Comparison of ENCODE assay signal across 14 cellular contexts in the genomic region with DNA sequence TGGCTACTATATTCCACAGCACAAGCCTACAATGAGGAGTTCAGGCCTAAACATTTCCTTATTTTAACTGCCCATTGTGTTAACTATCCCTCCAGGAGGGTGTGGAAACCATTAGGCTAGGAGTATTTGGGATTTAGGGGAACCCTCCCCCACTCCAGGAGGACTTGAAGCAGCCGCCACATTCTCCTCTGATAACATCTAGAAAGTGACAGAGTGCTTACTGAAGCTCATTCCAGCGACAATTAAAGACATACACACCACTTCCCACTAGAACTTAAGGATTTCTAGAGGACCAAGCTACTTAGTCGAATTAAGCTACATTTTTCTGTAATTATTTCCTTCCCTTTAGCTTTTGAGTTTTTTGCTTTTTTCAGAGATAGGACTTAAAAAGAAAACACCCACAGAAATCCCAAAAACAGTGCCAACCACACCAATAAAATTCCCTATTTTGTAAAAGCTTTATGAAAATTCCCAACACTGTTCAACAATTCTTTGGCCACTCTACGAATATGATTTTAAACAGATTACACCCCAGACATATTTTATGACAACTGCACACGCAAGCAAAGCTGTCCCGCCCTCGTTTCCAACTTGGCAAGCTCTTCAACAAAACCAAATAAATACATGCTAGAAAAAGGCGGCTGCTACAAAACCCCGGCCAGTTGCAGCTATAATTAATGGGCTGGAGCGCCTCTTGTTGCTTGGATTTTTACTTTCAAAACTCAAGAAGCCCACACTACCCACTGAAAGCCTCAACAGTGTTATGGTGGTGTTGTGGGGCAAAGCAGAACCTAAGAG. TPM values are rescaled to one million over a fixed set of nuclear protein-coding genes. Genes with fewer than 3 reads are reported as not detected.
DNase-seq lines count a peak whose midpoint lies in the region; ATAC-seq and TF ChIP-seq lines count a peak whose summit lies in the region.
"Had no signal": no experiment of that assay in that cellular context is flagged by ENCODE, and none has a peak within 500 bp of the region (broad histone marks: within the 10 kb centered on the region; RNA-seq: fewer than 3 reads in every experiment).

No MANE protein-coding gene starts in this region.

- H3K27ac ChIP-seq in esophagus muscularis mucosa (replicated peaks in 1 of 4): peak overlapping the region; percentile 92 to 95 (median 94)
- H3K27ac ChIP-seq: tibial artery had no signal

- WGBS in esophagus muscularis mucosa: 17% methylated on average over 10 of the region's 10 CpGs

- intact Hi-C loops in esophagus muscularis mucosa (cut with DNase I): no loop called here

- no peaks in the 10 kb centered on the region for H3K9me3 ChIP-seq in esophagus muscularis mucosa
- H3K9me3 ChIP-seq: tibial artery had no signal

- peak overlapping the region; percentile 30 for H3K4me3 ChIP-seq in LNCaP clone FGC (ENCODE audit: low read depth, low read length)
- peak overlapping the region; percentile 8 to 34 (median 29) for H3K4me3 ChIP-seq in esophagus muscularis mucosa
- H3K4me3 ChIP-seq: GM12878, tibial artery had no signal

- no peaks in the 10 kb centered on the region for H3K36me3 ChIP-seq in esophagus muscularis mucosa
- H3K36me3 ChIP-seq: tibial artery had no signal

- H3K27me3 ChIP-seq in esophagus muscularis mucosa: peaks cover 0 to 22% (median 1%) of the 10 kb centered on the region in 4 donors

- no peak for TF ChIP-seq CTCF in AG09319 (IDR thresholded peaks at IDR 0.05; ENCODE audit: low read depth, low read length)
- 0 out of 2 replicates have a peak, but pooled peaks have one; percentile 7 for TF ChIP-seq CTCF in LNCaP clone FGC (IDR thresholded peaks at IDR 0.05; ENCODE audit: control insufficient read depth, extremely low read depth, insufficient read depth)
- TF ChIP-seq CTCF in esophagus muscularis mucosa (IDR thresholded peaks at IDR 0.05): no peak

- DNase-seq in AG09319 (ENCODE audit: extremely low read depth, low read depth): peak; percentile 16
- peak; percentile 50 for DNase-seq in LNCaP clone FGC (ENCODE audit: low read depth)
- DNase-seq in esophagus muscularis mucosa (ENCODE audit: extremely low spot score): no peak
- DNase-seq in mucosa of gallbladder (ENCODE audit: low spot score): peak; percentile 54
- no peak for DNase-seq in NCI-H345 treated with DMSO at 0.1 percent for 48 hours (lab: John Stamatoyannopoulos, UW; ENCODE audit: unreplicated experiment)
- DNase-seq in glomerular visceral epithelial cell (ENCODE audit: extremely low spot score): no peak
- DNase-seq: activated naive CD4-positive, alpha-beta T cell treated with anti-CD3 and anti-CD28 coated beads, Interleukin-2, amount 50 U/mL, for 16 hours; CD4-positive, CD25-positive, alpha-beta regulatory T cell; naive thymus-derived CD4-positive, alpha-beta T cell; PC-3; tibial artery had no signal

- ATAC-seq in HG03025 (IDR thresholded peaks at IDR 0.05; ENCODE audit: low FRiP score, unreplicated experiment) (no peak), GM21737 (IDR thresholded peaks at IDR 0.05; ENCODE audit: unreplicated experiment) (no peak)
- ATAC-seq: GM12878; naive thymus-derived CD4-positive, alpha-beta T cell; PC-3 had no signal

- no peak for TF ChIP-seq EP300 in esophagus muscularis mucosa (IDR thresholded peaks at IDR 0.05)

- no peak for TF ChIP-seq POLR2A in esophagus muscularis mucosa (IDR thresholded peaks at IDR 0.05; ENCODE audit: low read depth)

- peaks cover 13 to 71% (median 58%) of the 10 kb centered on the region in 4 donors for H3K4me1 ChIP-seq in esophagus muscularis mucosa

RNA-seq across cellular contexts. Expression of a gene that starts 4.6 kb away (rescaled TPM):
- 10 to 100 TPM; 37.4 to 71.8 (median 59.4) TPM for total RNA-seq in esophagus muscularis mucosa
- 21.5 TPM for total RNA-seq in mucosa of gallbladder
- total RNA-seq: PC-3 had no signal

Comparison
In these comparisons a context has a peak if more than half of its experiments do, and no peak if none do; other contexts are left out.
1. DNase-seq: peak in AG09319 (single experiment), LNCaP clone FGC (single experiment) and mucosa of gallbladder (single experiment); none in esophagus muscularis mucosa (single experiment), NCI-H345 treated with DMSO at 0.1 percent for 48 hours (single experiment) and glomerular visceral epithelial cell (single experiment).